ENCODE assay signal across 12 cellular contexts in genomic region chr22:23763579-23764331, GRCh38. TPM values are rescaled to one million over a fixed set of nuclear protein-coding genes. Genes with fewer than 3 reads are reported as not detected.
A peak's percentile ranks its signal among the peaks of the same experiment; 100 is the strongest.
DNase-seq lines count a peak whose midpoint lies in the region; ATAC-seq, FAIRE-seq and TF ChIP-seq lines count a peak whose summit lies in the region.
"Had no signal": no experiment of that assay in that cellular context is flagged by ENCODE, and none has a peak within 500 bp of the region (broad histone marks: within the 10 kb centered on the region; RNA-seq: fewer than 3 reads in every experiment).

No MANE protein-coding gene starts in this region.

- no peak overlapping the region for H3K9ac ChIP-seq in iPS-18a (ENCODE audit: low read length)

- H3K4me1 ChIP-seq in HEK293 (ENCODE audit: control insufficient read depth, insufficient read depth, low read length) (no peaks in the 10 kb centered on the region), iPS-18a (ENCODE audit: control insufficient read depth, low read depth, low read length) (peaks cover 14% of the 10 kb centered on the region), pancreas (peaks cover 0 to 9% (median 0%) of the 10 kb centered on the region in 3 donors)

- DNase-seq in activated T-cell treated with anti-CD3 and anti-CD28 coated beads, Interleukin-2, amount 50 U/mL, for 1 hour = peak; percentile 63
- DNase-seq in stimulated activated naive B cell treated with anti-CD40 and anti-IgM and Interleukin-4, amounts not matched to agents 10 μg/mL and 1 μg/mL and 100 μg/mL, for 72 hours = no peak
- no peak for DNase-seq in pancreas
- no peak for DNase-seq in MG63
- DNase-seq: NCI-H1105 had no signal

- H3K36me3 ChIP-seq in HEK293 (ENCODE audit: control insufficient read depth in 2 of 2, insufficient read depth in 1 of 2, low read length in 2 of 2) (peaks cover 0 to 24% of the 10 kb centered on the region in 2 experiments; a peak in 1 of 3 replicates), iPS-18a (ENCODE audit: control insufficient read depth, low read depth, low read length) (peaks cover 6% of the 10 kb centered on the region), pancreas (no peaks in the 10 kb centered on the region), MG63 (no peaks in the 10 kb centered on the region)
- H3K36me3 ChIP-seq: cardiac muscle cell had no signal

- peaks cover 44 to 71% of the 10 kb centered on the region in 2 donors for H3K4me1 Mint-ChIP-seq in stimulated activated naive B cell treated with anti-CD40 and anti-IgM and Interleukin-4, amounts not matched to agents 10 μg/mL and 1 μg/mL and 100 μg/mL, for 72 hours

- WGBS in pancreas, 2 donors = 74 to 75% methylated on average over 23 of the region's 23 CpGs

- no peak for TF ChIP-seq CTCF in HEK293 (tag by site-specific recombination; IDR thresholded peaks at IDR 0.05)
- no peak for TF ChIP-seq CTCF in pancreas (IDR thresholded peaks at IDR 0.05)

- intact Hi-C loops in pancreas (cut with DNase I) = no loop called here

- H3K27me3 ChIP-seq in iPS-18a (ENCODE audit: control insufficient read depth, insufficient read depth, low read length) = no peaks in the 10 kb centered on the region
- no peaks in the 10 kb centered on the region for H3K27me3 ChIP-seq in pancreas
- no peaks in the 10 kb centered on the region for H3K27me3 ChIP-seq in MG63
- H3K27me3 ChIP-seq: cardiac muscle cell had no signal

- no peaks in the 10 kb centered on the region for H3K9me3 Mint-ChIP-seq in stimulated activated naive B cell treated with anti-CD40 and anti-IgM and Interleukin-4, amounts not matched to agents 10 μg/mL and 1 μg/mL and 100 μg/mL, for 72 hours

- FAIRE-seq in pancreas (lab: Jason Lieb, UNC) = no peak
- FAIRE-seq: GM19239 had no signal

- H3K27me3 Mint-ChIP-seq in stimulated activated naive B cell treated with anti-CD40 and anti-IgM and Interleukin-4, amounts not matched to agents 10 μg/mL and 1 μg/mL and 100 μg/mL, for 72 hours = no peaks in the 10 kb centered on the region

- H3K27ac Mint-ChIP-seq in stimulated activated naive B cell treated with anti-CD40 and anti-IgM and Interleukin-4, amounts not matched to agents 10 μg/mL and 1 μg/mL and 100 μg/mL, for 72 hours = peak overlapping the region; percentile 42

- H3K9me3 ChIP-seq in HEK293 (ENCODE audit: control insufficient read depth, insufficient read depth, low read depth, low read length) (no peaks in the 10 kb centered on the region), iPS-18a (ENCODE audit: control insufficient read depth, low read depth, low read length) (no peaks in the 10 kb centered on the region), pancreas (no peaks in the 10 kb centered on the region), MG63 (no peaks in the 10 kb centered on the region)

- peak in 1 of 2 donors; percentile 17 for ATAC-seq in stimulated activated naive B cell treated with anti-CD40 and anti-IgM and Interleukin-4, amounts not matched to agents 10 μg/mL and 1 μg/mL and 100 μg/mL, for 72 hours (replicated peaks)
- ATAC-seq in GM21825 (IDR thresholded peaks at IDR 0.05; ENCODE audit: unreplicated experiment) = no peak
- ATAC-seq in pancreas = no peak
- ATAC-seq in GM21576 (IDR thresholded peaks at IDR 0.05; ENCODE audit: unreplicated experiment) = no peak

- CTCF ChIA-PET in HEK293 (lab: Yijun Ruan, JAX) = no interaction called here

- H3K4me3 ChIP-seq in HEK293 (ENCODE audit: low read depth, low read length) (no peak overlapping the region), iPS-18a (ENCODE audit: low read length) (peak overlapping the region; percentile 0), pancreas (no peak overlapping the region), MG63 (no peak overlapping the region)
- H3K4me3 ChIP-seq: cardiac muscle cell had no signal

- H3K4me3 Mint-ChIP-seq in stimulated activated naive B cell treated with anti-CD40 and anti-IgM and Interleukin-4, amounts not matched to agents 10 μg/mL and 1 μg/mL and 100 μg/mL, for 72 hours = peak overlapping the region; percentile 76

- H3K36me3 Mint-ChIP-seq in stimulated activated naive B cell treated with anti-CD40 and anti-IgM and Interleukin-4, amounts not matched to agents 10 μg/mL and 1 μg/mL and 100 μg/mL, for 72 hours = peaks cover 10 to 29% of the 10 kb centered on the region in 2 donors

- POLR2A ChIA-PET in HEK293 (lab: Yijun Ruan, JAX) = no interaction called here

- H3K27ac ChIP-seq in HEK293 (ENCODE audit: extremely low read depth, low read depth, low read length) = no peak overlapping the region
- H3K27ac ChIP-seq in iPS-18a (ENCODE audit: low read length) = no peak overlapping the region
- no peak overlapping the region for H3K27ac ChIP-seq in pancreas
- H3K27ac ChIP-seq: cardiac muscle cell had no signal

TF ChIP-seq in HEK293, 187 proteins besides CTCF, POLR2A, EP300 and RAD21:
- TF ChIP-seq, protein P1, sequence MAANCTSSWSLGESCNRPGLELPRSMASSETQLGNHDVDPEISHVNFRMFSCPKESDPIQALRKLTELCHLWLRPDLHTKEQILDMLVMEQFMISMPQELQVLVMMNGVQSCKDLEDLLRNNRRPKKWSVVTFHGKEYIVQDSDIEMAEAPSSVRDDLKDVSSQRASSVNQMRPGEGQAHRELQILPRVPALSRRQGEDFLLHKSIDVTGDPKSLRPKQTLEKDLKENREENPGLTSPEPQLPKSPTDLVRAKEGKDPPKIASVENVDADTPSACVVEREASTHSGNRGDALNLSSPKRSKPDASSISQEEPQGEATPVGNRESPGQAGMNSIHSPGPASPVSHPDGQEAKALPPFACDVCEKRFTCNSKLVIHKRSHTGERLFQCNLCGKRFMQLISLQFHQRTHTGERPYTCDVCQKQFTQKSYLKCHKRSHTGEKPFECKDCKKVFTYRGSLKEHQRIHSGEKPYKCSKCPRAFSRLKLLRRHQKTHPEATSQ (tag by site-specific recombination; IDR thresholded peaks at IDR 0.05) = no peak
- TF ChIP-seq SCRT2 (tag by site-specific recombination; IDR thresholded peaks at IDR 0.05) = 0 out of 2 replicates have a peak, but pooled peaks have one; percentile 24

RNA-seq across cellular contexts. Expression of gene C22orf15, which starts 1.0 kb away (rescaled TPM):
- total RNA-seq in pancreas = not detected
- not detected for polyA plus RNA-seq in pancreas
- 0.30 TPM in 1 of 2 replicates, not detected in the other for total RNA-seq in MG63 (2014; rRNA removed; shearing (Covaris generic); ENCODE audit: low replicate concordance)
- total RNA-seq: cardiac muscle cell had no signal
- polyA plus RNA-seq: neural cell had no signal

RNA-seq across cellular contexts. Expression of gene CHCHD10, which starts 4.0 kb away (rescaled TPM):
- total RNA-seq in pancreas = 10 to 100 TPM; 30.6 to 75.5 (median 50.6) TPM
- 100 to 1,000 TPM in 1 of 2 donors, 10 to 100 TPM in 1; 81.2 to 134 TPM for polyA plus RNA-seq in pancreas
- total RNA-seq in MG63 (2014; rRNA removed; shearing (Covaris generic); ENCODE audit: low replicate concordance) = 0.26 TPM in 1 of 2 replicates, not detected in the other
- polyA plus RNA-seq: neural cell had no signal

RNA-seq across cellular contexts. Expression of gene MMP11, which starts 8.9 kb away (rescaled TPM):
- total RNA-seq in pancreas = 10 to 100 TPM in 1 of 6 donors, 1 to 10 TPM in 1, under 1 TPM in 4; 0.43 to 17.6 (median 0.60) TPM
- 1 to 10 TPM in 1 of 2 donors, under 1 TPM in 1; 0.87 to 1.3 TPM for polyA plus RNA-seq in pancreas
- 2.0 and 4.9 TPM in 2 replicates for total RNA-seq in MG63 (2014; rRNA removed; shearing (Covaris generic); ENCODE audit: low replicate concordance)

RNA-seq across cellular contexts. Expression of gene VPREB3, which starts 9.5 kb away (rescaled TPM):
- total RNA-seq in pancreas = under 1 TPM in 1 of 6 donors, not detected in 5; 0.78 TPM
- polyA plus RNA-seq in pancreas = under 1 TPM in 1 of 2 donors, not detected in 1; 0.80 TPM
- total RNA-seq in MG63 (2014; rRNA removed; shearing (Covaris generic); ENCODE audit: low replicate concordance) = not detected in 2 replicates
- polyA plus RNA-seq: neural cell had no signal

RNA-seq across cellular contexts. Expression of gene ZNF70, which starts 12.8 kb away (rescaled TPM):
- 1 to 10 TPM; 2.2 to 4.3 (median 2.8) TPM for total RNA-seq in pancreas
- 1 to 10 TPM in 1 of 2 donors, under 1 TPM in 1; 0.77 to 1.4 TPM for polyA plus RNA-seq in pancreas
- 2.4 and 3.9 TPM in 2 replicates for total RNA-seq in MG63 (2014; rRNA removed; shearing (Covaris generic); ENCODE audit: low replicate concordance)

Comparison
In these comparisons a context has a peak if more than half of its experiments do, and no peak if none do; other contexts are left out.
1. RNA of gene CHCHD10, which starts 4.0 kb away (total RNA-seq): 30.6 to 75.5 TPM in pancreas; 0.26 TPM in MG63; every median in the first group is over 10 times any median in the second.